Comparison of ENCODE assay signal across 1 cellular context in the genomic region with DNA sequence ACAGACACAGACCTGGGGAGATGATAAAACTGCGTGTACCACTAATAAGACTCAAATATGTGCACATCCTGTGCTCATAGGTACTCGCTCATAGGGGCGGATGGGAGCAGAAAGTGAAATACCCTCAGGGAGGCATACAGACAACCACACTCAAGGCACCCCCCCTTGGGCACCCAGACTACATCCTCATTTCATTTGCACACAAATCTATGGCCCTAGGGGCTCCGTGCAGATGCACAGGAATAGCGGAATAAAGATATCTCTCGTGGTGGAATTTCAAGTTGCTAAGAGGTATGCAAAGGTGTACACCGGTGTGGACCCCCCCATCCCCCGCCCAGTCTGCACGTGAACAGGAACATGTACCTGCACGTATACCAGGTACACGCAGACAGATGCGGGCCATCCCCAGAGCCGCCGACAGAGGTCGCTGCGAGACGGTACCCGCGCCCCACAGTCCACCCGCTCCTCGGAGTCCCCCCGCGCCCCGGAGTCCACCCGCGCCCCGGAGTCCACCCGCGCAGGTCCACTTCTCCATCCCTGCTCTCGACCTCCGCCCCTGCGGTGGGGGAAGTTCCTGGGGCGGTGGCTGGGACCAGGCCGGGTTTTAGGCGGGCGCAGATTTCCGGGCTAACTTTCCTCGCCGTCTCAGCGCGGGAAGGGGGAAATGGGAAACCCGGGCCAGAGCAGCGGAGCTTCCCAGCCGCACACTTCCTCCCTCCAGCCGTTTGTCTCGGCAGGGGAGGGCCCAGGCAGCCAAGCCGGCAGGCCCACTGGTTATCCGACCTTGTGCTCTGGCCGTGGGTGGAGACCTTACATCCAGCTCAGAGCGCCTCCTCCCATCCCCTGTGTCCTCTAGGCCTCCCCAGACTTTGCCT.
A peak's percentile ranks its signal among the peaks of the same experiment; 100 is the strongest.
TF ChIP-seq lines count a peak whose summit lies in the region.

No MANE protein-coding gene starts in this region.

TF ChIP-seq in HEK293, 187 proteins besides CTCF, POLR2A, EP300 and RAD21 (continued from another document and continues in another):
- TF ChIP-seq ZNF280D (tag by site-specific recombination; IDR thresholded peaks at IDR 0.05) (no peak), ZNF626 (tag by site-specific recombination; IDR thresholded peaks at IDR 0.05) (no peak), YY1 (tag by site-specific recombination; IDR thresholded peaks at IDR 0.05) (no peak), ZNF747 (tag by site-specific recombination; IDR thresholded peaks at IDR 0.05) (no peak), ZNF23 (tag by site-specific recombination; IDR thresholded peaks at IDR 0.05; ENCODE audit: borderline replicate concordance) (no peak), ZNF266 (tag by site-specific recombination; IDR thresholded peaks at IDR 0.05; ENCODE audit: low read depth) (no peak), ZNF518A (tag by site-specific recombination; conservative IDR thresholded peaks at IDR 0.05; ENCODE audit: low read depth) (no peak), ZNF211 (tag by site-specific recombination; IDR thresholded peaks at IDR 0.05; ENCODE audit: low read depth) (no peak), ZNF76 (tag by site-specific recombination; IDR thresholded peaks at IDR 0.05; ENCODE audit: borderline replicate concordance, low read depth) (peak; percentile 66; the same call in 1 of the 2 replicates), ZNF560 (tag by site-specific recombination; IDR thresholded peaks at IDR 0.05; ENCODE audit: borderline replicate concordance) (no peak), SP3 (tag by site-specific recombination; IDR thresholded peaks at IDR 0.05) (peak; percentile 37), BCL11B (tag by site-specific recombination; IDR thresholded peaks at IDR 0.05; ENCODE audit: low read depth) (no peak), ZNF600 (tag by site-specific recombination; IDR thresholded peaks at IDR 0.05) (peak; percentile 88), ZNF654 (tag by site-specific recombination; IDR thresholded peaks at IDR 0.05; ENCODE audit: low read depth) (peak; percentile 49), SCRT2 (tag by site-specific recombination; IDR thresholded peaks at IDR 0.05) (peak; percentile 27; the same call in 1 of the 2 replicates), ZFP69B (tag by site-specific recombination; IDR thresholded peaks at IDR 0.05) (0 out of 2 replicates have a peak, but pooled peaks have one; percentile 23), ZNF174 (tag by site-specific recombination; IDR thresholded peaks at IDR 0.05) (no peak), REPIN1 (tag by site-specific recombination; IDR thresholded peaks at IDR 0.05; ENCODE audit: low read depth) (no peak), ZNF571 (tag by site-specific recombination; IDR thresholded peaks at IDR 0.05) (no peak), ZNF707 (tag by site-specific recombination; IDR thresholded peaks at IDR 0.05) (no peak), EGR2 (tag by site-specific recombination; IDR thresholded peaks at IDR 0.05; ENCODE audit: low read depth) (peak; percentile 78; the same call in 1 of the 2 replicates), ZNF24 (tag by site-specific recombination; IDR thresholded peaks at IDR 0.05) (no peak; the same call in 1 of the 2 replicates), ZNF768 (tag by site-specific recombination; IDR thresholded peaks at IDR 0.05) (no peak), SP7 (tag by site-specific recombination; IDR thresholded peaks at IDR 0.05) (peak; percentile 57), ZNF121 (tag by site-specific recombination; IDR thresholded peaks at IDR 0.05) (no peak), FEZF1 (tag by site-specific recombination; IDR thresholded peaks at IDR 0.05) (no peak), ZBTB7A (tag by site-specific recombination; IDR thresholded peaks at IDR 0.05; ENCODE audit: low read depth) (0 out of 2 replicates have a peak, but pooled peaks have one; percentile 46), BCL11A (tag by site-specific recombination; IDR thresholded peaks at IDR 0.05; ENCODE audit: low read depth) (no peak), ZNF658 (tag by site-specific recombination; IDR thresholded peaks at IDR 0.05) (no peak), ZNF133 (tag by site-specific recombination; IDR thresholded peaks at IDR 0.05) (no peak), ZNF324 (tag by site-specific recombination; IDR thresholded peaks at IDR 0.05) (peak; percentile 66; the same call in 1 of the 2 replicates), ZNF335 (tag by site-specific recombination; conservative IDR thresholded peaks at IDR 0.05) (peak; percentile 81), ZNF843 (tag by site-specific recombination; IDR thresholded peaks at IDR 0.05) (0 out of 2 replicates have a peak, but pooled peaks have one; percentile 14), PRDM1 (tag by site-specific recombination; IDR thresholded peaks at IDR 0.05) (no peak), TRIM28 (IDR thresholded peaks at IDR 0.05; ENCODE audit: borderline replicate concordance, low read length) (0 out of 2 replicates have a peak, but pooled peaks have one; percentile 34), ZNF350 (tag by site-specific recombination; IDR thresholded peaks at IDR 0.05) (no peak), ZNF558 (tag by site-specific recombination; IDR thresholded peaks at IDR 0.05) (no peak), ZNF670 (tag by site-specific recombination; IDR thresholded peaks at IDR 0.05; ENCODE audit: low read depth) (no peak), ZNF664 (tag by site-specific recombination; IDR thresholded peaks at IDR 0.05) (no peak), ZNF677 (tag by site-specific recombination; IDR thresholded peaks at IDR 0.05) (no peak)
- TF ChIP-seq, protein P1, sequence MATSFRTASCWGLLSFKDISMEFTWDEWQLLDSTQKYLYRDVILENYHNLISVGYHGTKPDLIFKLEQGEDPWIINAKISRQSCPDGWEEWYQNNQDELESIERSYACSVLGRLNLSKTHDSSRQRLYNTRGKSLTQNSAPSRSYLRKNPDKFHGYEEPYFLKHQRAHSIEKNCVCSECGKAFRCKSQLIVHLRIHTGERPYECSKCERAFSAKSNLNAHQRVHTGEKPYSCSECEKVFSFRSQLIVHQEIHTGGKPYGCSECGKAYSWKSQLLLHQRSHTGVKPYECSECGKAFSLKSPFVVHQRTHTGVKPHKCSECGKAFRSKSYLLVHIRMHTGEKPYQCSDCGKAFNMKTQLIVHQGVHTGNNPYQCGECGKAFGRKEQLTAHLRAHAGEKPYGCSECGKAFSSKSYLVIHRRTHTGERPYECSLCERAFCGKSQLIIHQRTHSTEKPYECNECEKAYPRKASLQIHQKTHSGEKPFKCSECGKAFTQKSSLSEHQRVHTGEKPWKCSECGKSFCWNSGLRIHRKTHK (tag by site-specific recombination; IDR thresholded peaks at IDR 0.05) = no peak
- TF ChIP-seq, protein P2, sequence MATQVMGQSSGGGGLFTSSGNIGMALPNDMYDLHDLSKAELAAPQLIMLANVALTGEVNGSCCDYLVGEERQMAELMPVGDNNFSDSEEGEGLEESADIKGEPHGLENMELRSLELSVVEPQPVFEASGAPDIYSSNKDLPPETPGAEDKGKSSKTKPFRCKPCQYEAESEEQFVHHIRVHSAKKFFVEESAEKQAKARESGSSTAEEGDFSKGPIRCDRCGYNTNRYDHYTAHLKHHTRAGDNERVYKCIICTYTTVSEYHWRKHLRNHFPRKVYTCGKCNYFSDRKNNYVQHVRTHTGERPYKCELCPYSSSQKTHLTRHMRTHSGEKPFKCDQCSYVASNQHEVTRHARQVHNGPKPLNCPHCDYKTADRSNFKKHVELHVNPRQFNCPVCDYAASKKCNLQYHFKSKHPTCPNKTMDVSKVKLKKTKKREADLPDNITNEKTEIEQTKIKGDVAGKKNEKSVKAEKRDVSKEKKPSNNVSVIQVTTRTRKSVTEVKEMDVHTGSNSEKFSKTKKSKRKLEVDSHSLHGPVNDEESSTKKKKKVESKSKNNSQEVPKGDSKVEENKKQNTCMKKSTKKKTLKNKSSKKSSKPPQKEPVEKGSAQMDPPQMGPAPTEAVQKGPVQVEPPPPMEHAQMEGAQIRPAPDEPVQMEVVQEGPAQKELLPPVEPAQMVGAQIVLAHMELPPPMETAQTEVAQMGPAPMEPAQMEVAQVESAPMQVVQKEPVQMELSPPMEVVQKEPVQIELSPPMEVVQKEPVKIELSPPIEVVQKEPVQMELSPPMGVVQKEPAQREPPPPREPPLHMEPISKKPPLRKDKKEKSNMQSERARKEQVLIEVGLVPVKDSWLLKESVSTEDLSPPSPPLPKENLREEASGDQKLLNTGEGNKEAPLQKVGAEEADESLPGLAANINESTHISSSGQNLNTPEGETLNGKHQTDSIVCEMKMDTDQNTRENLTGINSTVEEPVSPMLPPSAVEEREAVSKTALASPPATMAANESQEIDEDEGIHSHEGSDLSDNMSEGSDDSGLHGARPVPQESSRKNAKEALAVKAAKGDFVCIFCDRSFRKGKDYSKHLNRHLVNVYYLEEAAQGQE (tag by site-specific recombination; IDR thresholded peaks at IDR 0.05) = no peak
- TF ChIP-seq, protein P3, sequence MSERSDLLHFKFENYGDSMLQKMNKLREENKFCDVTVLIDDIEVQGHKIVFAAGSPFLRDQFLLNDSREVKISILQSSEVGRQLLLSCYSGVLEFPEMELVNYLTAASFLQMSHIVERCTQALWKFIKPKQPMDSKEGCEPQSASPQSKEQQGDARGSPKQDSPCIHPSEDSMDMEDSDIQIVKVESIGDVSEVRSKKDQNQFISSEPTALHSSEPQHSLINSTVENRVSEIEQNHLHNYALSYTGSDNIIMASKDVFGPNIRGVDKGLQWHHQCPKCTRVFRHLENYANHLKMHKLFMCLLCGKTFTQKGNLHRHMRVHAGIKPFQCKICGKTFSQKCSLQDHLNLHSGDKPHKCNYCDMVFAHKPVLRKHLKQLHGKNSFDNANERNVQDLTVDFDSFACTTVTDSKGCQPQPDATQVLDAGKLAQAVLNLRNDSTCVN (tag by site-specific recombination; optimal IDR thresholded peaks at IDR 0.05) = peak; percentile 71
- TF ChIP-seq, protein P4, sequence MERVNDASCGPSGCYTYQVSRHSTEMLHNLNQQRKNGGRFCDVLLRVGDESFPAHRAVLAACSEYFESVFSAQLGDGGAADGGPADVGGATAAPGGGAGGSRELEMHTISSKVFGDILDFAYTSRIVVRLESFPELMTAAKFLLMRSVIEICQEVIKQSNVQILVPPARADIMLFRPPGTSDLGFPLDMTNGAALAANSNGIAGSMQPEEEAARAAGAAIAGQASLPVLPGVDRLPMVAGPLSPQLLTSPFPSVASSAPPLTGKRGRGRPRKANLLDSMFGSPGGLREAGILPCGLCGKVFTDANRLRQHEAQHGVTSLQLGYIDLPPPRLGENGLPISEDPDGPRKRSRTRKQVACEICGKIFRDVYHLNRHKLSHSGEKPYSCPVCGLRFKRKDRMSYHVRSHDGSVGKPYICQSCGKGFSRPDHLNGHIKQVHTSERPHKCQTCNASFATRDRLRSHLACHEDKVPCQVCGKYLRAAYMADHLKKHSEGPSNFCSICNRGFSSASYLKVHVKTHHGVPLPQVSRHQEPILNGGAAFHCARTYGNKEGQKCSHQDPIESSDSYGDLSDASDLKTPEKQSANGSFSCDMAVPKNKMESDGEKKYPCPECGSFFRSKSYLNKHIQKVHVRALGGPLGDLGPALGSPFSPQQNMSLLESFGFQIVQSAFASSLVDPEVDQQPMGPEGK (tag by site-specific recombination; IDR thresholded peaks at IDR 0.05) = peak; percentile 83
